In the genomic region with DNA sequence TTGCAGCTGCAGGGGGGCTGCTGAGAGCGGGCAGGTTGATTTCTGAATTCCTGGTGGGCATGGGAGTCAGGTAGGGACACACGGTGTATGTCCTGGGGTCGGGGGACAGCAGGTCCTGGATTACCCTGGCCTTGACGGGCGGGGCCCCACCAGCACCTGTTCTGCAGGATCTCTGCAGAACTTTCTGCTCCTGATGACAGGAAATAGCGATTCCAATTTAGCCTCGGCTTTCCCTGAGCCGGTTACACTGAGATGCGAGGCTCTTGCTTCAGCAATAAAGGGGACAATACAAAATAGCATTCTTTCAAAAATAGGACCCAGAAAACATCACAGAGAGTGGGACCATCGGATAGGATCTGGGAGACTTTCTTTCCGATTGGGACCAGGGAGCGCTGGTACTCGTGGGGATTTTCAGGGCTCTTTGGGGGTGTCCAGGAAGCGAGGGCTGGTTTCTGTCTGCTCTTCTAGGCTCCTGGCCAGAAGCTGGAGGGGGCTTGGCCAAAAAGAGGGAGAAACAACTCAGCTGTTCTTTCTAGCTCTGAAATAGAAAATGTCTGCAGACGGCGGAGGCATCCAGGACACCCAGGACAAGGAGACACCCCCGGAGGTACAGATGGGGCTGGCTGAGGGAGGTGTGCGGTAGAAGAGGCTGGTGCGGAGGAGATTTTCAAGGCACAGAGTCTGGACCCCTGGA, we compare ENCODE assay signal across 10 cellular contexts. TPM values are rescaled to one million over a fixed set of nuclear protein-coding genes. Genes with fewer than 3 reads are reported as not detected.
DNase-seq lines count a peak whose midpoint lies in the region; ATAC-seq and TF ChIP-seq lines count a peak whose summit lies in the region.
"Had no signal": no experiment of that assay in that cellular context is flagged by ENCODE, and none has a peak within 500 bp of the region (broad histone marks: within the 10 kb centered on the region; RNA-seq: fewer than 3 reads in every experiment).

No MANE protein-coding gene starts in this region.

- no CpG with 5 or more reads among the region's 19 CpGs for WGBS in trophoblast cell (ENCODE audit: extremely low coverage, insufficient coverage, insufficient read length)

- H3K27ac Mint-ChIP-seq in CD8-positive, alpha-beta memory T cell, result peak overlapping the region in 1 of 8 donors; percentile 6

- no peaks in the 10 kb centered on the region for H3K27me3 ChIP-seq in CD8-positive, alpha-beta memory T cell (ENCODE audit: insufficient read depth, low read length, poor library complexity, severe bottlenecking)
- H3K27me3 ChIP-seq in cardiac muscle cell (no peaks in the 10 kb centered on the region), trophoblast cell (ENCODE audit: insufficient read depth, low read length) (no peaks in the 10 kb centered on the region)

- H3K27ac ChIP-seq in CD8-positive, alpha-beta memory T cell (ENCODE audit: low read depth, low read length), result peak overlapping the region; percentile 51
- H3K27ac ChIP-seq in cardiac muscle cell, result peak overlapping the region; percentile 53
- H3K27ac ChIP-seq in trophoblast cell (ENCODE audit: low read depth, low read length), result no peak overlapping the region

- peak overlapping the region; percentile 20 for H4K12ac ChIP-seq in trophoblast cell (ENCODE audit: low read depth, low read length)

- no peak overlapping the region for H3K4me3 Mint-ChIP-seq in CD8-positive, alpha-beta memory T cell

- H3K4ac ChIP-seq in trophoblast cell (ENCODE audit: low read depth, low read length), result peak overlapping the region; percentile 18

- no peak overlapping the region for H2BK12ac ChIP-seq in trophoblast cell (ENCODE audit: low read length)

- H2AFZ ChIP-seq in trophoblast cell (ENCODE audit: insufficient read depth, low read length, poor library complexity), result peak overlapping the region; percentile 57

- peak overlapping the region; percentile 41 for H2BK120ac ChIP-seq in trophoblast cell (ENCODE audit: insufficient read depth, low read length, poor library complexity)

- CTCF ChIA-PET in CD8-positive, alpha-beta memory T cell (lab: Charles Lee), result interaction anchor here (1.7 to 2.8 kb wide), 2 partner anchors 12 to 16 kb away, joined by 4 to 14 read pairs; no protein-coding TSS in a partner anchor

- H3K4me1 Mint-ChIP-seq in CD8-positive, alpha-beta memory T cell, result peaks cover 0 to 3% (median 0%) of the 10 kb centered on the region in 3 donors

- peaks cover 2 to 5% of the 10 kb centered on the region in 2 donors for H3K27me3 Mint-ChIP-seq in CD8-positive, alpha-beta memory T cell

- H3K4me3 ChIP-seq in CD8-positive, alpha-beta memory T cell (ENCODE audit: low read length), result no peak overlapping the region
- H3K4me3 ChIP-seq in WI38 (ENCODE audit: low read depth, low read length), result peak overlapping the region; percentile 96
- H3K4me3 ChIP-seq in cardiac muscle cell, result peak overlapping the region; percentile 99
- H3K4me3 ChIP-seq in trophoblast cell (ENCODE audit: low read depth, low read length), result peak overlapping the region; percentile 87

- no peak overlapping the region for H3K23ac ChIP-seq in trophoblast cell (ENCODE audit: low read length)

- H3K4me1 ChIP-seq in CD8-positive, alpha-beta memory T cell (ENCODE audit: insufficient read depth, low read length), result no peaks in the 10 kb centered on the region
- H3K4me1 ChIP-seq in cardiac muscle cell (ENCODE audit: low read depth) (peaks cover 13% of the 10 kb centered on the region), trophoblast cell (ENCODE audit: control insufficient read depth in 1 of 2, insufficient read depth in 2 of 2, low read length in 2 of 2) (peaks cover 19 to 21% of the 10 kb centered on the region in 2 experiments)

- TF ChIP-seq CTCF in WI38 (IDR thresholded peaks at IDR 0.05; ENCODE audit: low read depth, low read length), result no peak
- TF ChIP-seq CTCF in cardiac muscle cell (IDR thresholded peaks at IDR 0.05; ENCODE audit: low read depth, low read length), result no peak

- H3K9me3 ChIP-seq in CD8-positive, alpha-beta memory T cell (ENCODE audit: low read length), result no peaks in the 10 kb centered on the region
- H3K9me3 ChIP-seq in cardiac muscle cell (ENCODE audit: low read depth), result no peaks in the 10 kb centered on the region
- no peaks in the 10 kb centered on the region for H3K9me3 ChIP-seq in trophoblast cell (ENCODE audit: insufficient read depth, low read depth, low read length)

- DNase-seq in CD8-positive, alpha-beta memory T cell, result no peak
- peak in 1 of 2 donors; percentile 61 for DNase-seq in cardiac muscle cell (ENCODE audit: low read depth in 1 of 2, low spot score in 1 of 2)
- DNase-seq in trophoblast cell, result no peak
- DNase-seq in activated effector memory CD4-positive, alpha-beta T cell treated with anti-CD3 and anti-CD28 coated beads, Interleukin-2, amount 50 U/mL, for 16 hours, result no peak
- no peak for DNase-seq in T1000 (lab: John Stamatoyannopoulos, UW)
- DNase-seq: DND-41 had no signal

- POLR2A ChIA-PET in CD8-positive, alpha-beta memory T cell (lab: Charles Lee), result no interaction called here

- peak overlapping the region; percentile 99 for H3K4me2 ChIP-seq in trophoblast cell (ENCODE audit: low read length)

- peak overlapping the region; percentile 93 for H3K9ac ChIP-seq in trophoblast cell (ENCODE audit: low read length)

- peaks cover 0 to 5% (median 0%) of the 10 kb centered on the region in 3 donors for H3K36me3 Mint-ChIP-seq in CD8-positive, alpha-beta memory T cell

- peaks cover 3% of the 10 kb centered on the region for H3K79me1 ChIP-seq in trophoblast cell (ENCODE audit: low read length)

- H4K8ac ChIP-seq in trophoblast cell (ENCODE audit: low read depth, low read length), result peak overlapping the region; percentile 84

- peak overlapping the region; percentile 71 for H3K18ac ChIP-seq in trophoblast cell (ENCODE audit: low read length)

- no peak overlapping the region for H2BK5ac ChIP-seq in trophoblast cell (ENCODE audit: low read depth, low read length, poor library complexity)

- peaks cover 4% of the 10 kb centered on the region for H3K79me2 ChIP-seq in trophoblast cell (ENCODE audit: control insufficient read depth, insufficient read depth, low read length, poor library complexity)

- H3K36me3 ChIP-seq in CD8-positive, alpha-beta memory T cell (ENCODE audit: insufficient read depth, low read length), result no peaks in the 10 kb centered on the region
- H3K36me3 ChIP-seq in cardiac muscle cell, result no peaks in the 10 kb centered on the region
- H3K36me3 ChIP-seq in trophoblast cell (ENCODE audit: control insufficient read depth in 1 of 2, insufficient read depth in 2 of 2, low read length in 2 of 2), result peaks cover 21 to 26% of the 10 kb centered on the region in 2 experiments

- ATAC-seq in GM21723 (IDR thresholded peaks at IDR 0.05; ENCODE audit: unreplicated experiment) (no peak), GM19351 (IDR thresholded peaks at IDR 0.05; ENCODE audit: unreplicated experiment) (no peak)

- H2AK5ac ChIP-seq in trophoblast cell (ENCODE audit: low read length), result peak overlapping the region; percentile 11

- peak overlapping the region; percentile 50 for H3K14ac ChIP-seq in trophoblast cell (ENCODE audit: low read length)

- no peaks in the 10 kb centered on the region for H3K9me3 Mint-ChIP-seq in CD8-positive, alpha-beta memory T cell

- peak overlapping the region; percentile 82 for H4K91ac ChIP-seq in trophoblast cell (ENCODE audit: low read depth, low read length)

RNA-seq across cellular contexts. Expression of gene ZNF205, which starts 0.6 kb away (rescaled TPM):
- under 1 TPM in 1 of 2 experiments, not detected in 1; 0.11 TPM for total RNA-seq in CD8-positive, alpha-beta memory T cell
- not detected for polyA plus RNA-seq in CD8-positive, alpha-beta memory T cell
- total RNA-seq in cardiac muscle cell, result 26.7 and 37.3 TPM in 2 replicates
- polyA plus RNA-seq in cardiac muscle cell, result 13.2 and 14.4 TPM in 2 replicates
- polyA plus RNA-seq in trophoblast cell (2013), result 8.4 and 8.7 TPM in 2 replicates

RNA-seq across cellular contexts. Expression of gene ZSCAN10, which starts 13.9 kb away (rescaled TPM):
- under 1 TPM in 1 of 2 experiments, not detected in 1; 0.15 TPM for total RNA-seq in CD8-positive, alpha-beta memory T cell
- polyA plus RNA-seq in CD8-positive, alpha-beta memory T cell, result not detected
- total RNA-seq in cardiac muscle cell, result 0.42 and 0.78 TPM in 2 replicates
- 0.74 TPM in 1 of 2 replicates, not detected in the other for polyA plus RNA-seq in cardiac muscle cell
- 0.33 and 0.34 TPM in 2 replicates for polyA plus RNA-seq in trophoblast cell (2013)
- total RNA-seq: posterior vena cava had no signal

RNA-seq across cellular contexts. Expression of gene ZNF213, which starts 21.8 kb away (rescaled TPM):
- total RNA-seq in CD8-positive, alpha-beta memory T cell, result 10 to 100 TPM; 10.4 to 10.5 TPM
- 3.8 TPM for polyA plus RNA-seq in CD8-positive, alpha-beta memory T cell
- 7.5 and 8.4 TPM in 2 replicates for total RNA-seq in cardiac muscle cell
- 10.1 and 13.6 TPM in 2 replicates for polyA plus RNA-seq in cardiac muscle cell
- polyA plus RNA-seq in trophoblast cell (2013), result 8.3 and 8.5 TPM in 2 replicates

RNA-seq across cellular contexts. Expression of gene IL32, which starts 47.6 kb away (rescaled TPM):
- total RNA-seq in CD8-positive, alpha-beta memory T cell, result 100 to 1,000 TPM; 975 to 992 TPM
- polyA plus RNA-seq in CD8-positive, alpha-beta memory T cell, result 3,843 TPM
- total RNA-seq in cardiac muscle cell, result 0.66 TPM in 1 of 2 replicates, not detected in the other
- polyA plus RNA-seq in cardiac muscle cell, result 0.35 TPM in 1 of 2 replicates, not detected in the other
- 25.1 and 25.7 TPM in 2 replicates for polyA plus RNA-seq in trophoblast cell (2013)

Comparison
In these comparisons a context has a peak if more than half of its experiments do, and no peak if none do; other contexts are left out.
1. RNA of gene ZNF205, which starts 0.6 kb away (total RNA-seq): 26.7 to 37.3 TPM in cardiac muscle cell; 0.11 TPM in CD8-positive, alpha-beta memory T cell; every median in the first group is over 10 times any median in the second.